In the genomic region with DNA sequence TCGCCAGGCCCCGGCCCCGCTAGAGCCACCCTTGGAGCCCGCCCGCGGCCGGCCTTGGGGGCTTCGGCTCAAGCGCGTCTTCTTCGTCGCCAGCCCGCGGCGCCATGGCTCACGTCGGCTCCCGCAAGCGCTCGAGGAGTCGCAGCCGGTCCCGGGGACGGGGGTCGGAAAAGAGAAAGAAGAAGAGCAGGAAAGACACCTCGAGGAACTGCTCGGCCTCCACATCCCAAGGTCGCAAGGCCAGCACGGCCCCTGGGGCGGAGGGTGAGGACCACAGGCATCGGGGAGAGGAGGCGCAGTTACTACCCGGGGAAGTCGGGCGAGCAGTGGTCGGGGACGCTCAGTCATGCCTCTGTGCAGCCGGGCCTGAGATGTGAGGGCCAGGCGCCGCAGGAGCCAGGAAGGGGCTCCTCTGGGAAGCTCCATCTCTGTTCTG, we compare ENCODE assay signal across 8 cellular contexts. TPM values are rescaled to one million over a fixed set of nuclear protein-coding genes. Genes with fewer than 3 reads are reported as not detected.
DNase-seq lines count a peak whose midpoint lies in the region; ATAC-seq and TF ChIP-seq lines count a peak whose summit lies in the region.

No MANE protein-coding gene starts in this region.

- H3K4me3 ChIP-seq in neural cell (ENCODE audit: low read length), result peak overlapping the region; percentile 94

- DNase-seq in EL (peak; percentile 23), OCI-M1 (lab: John Stamatoyannopoulos, UW) (peak; percentile 56), endothelial cell (ENCODE audit: low spot score) (peak; percentile 32), GDM1 (lab: John Stamatoyannopoulos, UW) (no peak), NCI-H345 (lab: John Stamatoyannopoulos, UW) (no peak), NCI-H2107 (lab: John Stamatoyannopoulos, UW) (no peak)

- H2AFZ ChIP-seq in neural cell (ENCODE audit: low read depth, low read length), result no peak overlapping the region

- peaks cover 3% of the 10 kb centered on the region for H3K79me2 ChIP-seq in neural cell (replicated peaks; ENCODE audit: insufficient read depth, low read length)

- TF ChIP-seq CTCF in endothelial cell (IDR thresholded peaks at IDR 0.05; ENCODE audit: unreplicated experiment) (no peak), neural cell (IDR thresholded peaks at IDR 0.05; ENCODE audit: poor library complexity, severe bottlenecking) (no peak)

- peaks cover 9% of the 10 kb centered on the region for H3K36me3 Mint-ChIP-seq in endothelial cell (ENCODE audit: low read depth, unreplicated experiment)

- no peaks in the 10 kb centered on the region for H3F3A ChIP-seq in neural cell (ENCODE audit: insufficient read depth, low read length, poor library complexity, severe bottlenecking)

- H3K9ac ChIP-seq in neural cell (ENCODE audit: low read length), result peak overlapping the region; percentile 76

- H3K9me3 Mint-ChIP-seq in endothelial cell (ENCODE audit: unreplicated experiment), result no peaks in the 10 kb centered on the region

- H3K9me2 ChIP-seq in neural cell (ENCODE audit: insufficient read depth, low read length), result no peaks in the 10 kb centered on the region

- no peaks in the 10 kb centered on the region for H3K36me3 ChIP-seq in neural cell (ENCODE audit: insufficient read depth, low read length)

- ATAC-seq in GM21825 (IDR thresholded peaks at IDR 0.05; ENCODE audit: unreplicated experiment), result peak; percentile 10

- TF ChIP-seq RAD21 in neural cell (conservative IDR thresholded peaks at IDR 0.05), result peak; percentile 38

- peaks cover 29% of the 10 kb centered on the region for H3K4me1 Mint-ChIP-seq in endothelial cell (ENCODE audit: unreplicated experiment)

- no peaks in the 10 kb centered on the region for H3K27me3 ChIP-seq in neural cell (ENCODE audit: insufficient read depth, low read depth, low read length)

- no peak overlapping the region for H3K27ac Mint-ChIP-seq in endothelial cell (ENCODE audit: unreplicated experiment)

- peaks cover 8% of the 10 kb centered on the region for H3K27me3 Mint-ChIP-seq in endothelial cell (ENCODE audit: unreplicated experiment)

- H3K27ac ChIP-seq in neural cell (ENCODE audit: low read length), result peak overlapping the region; percentile 44

- peak overlapping the region; percentile 92 for H3K4me3 Mint-ChIP-seq in endothelial cell (ENCODE audit: unreplicated experiment)

- H4K20me1 ChIP-seq in neural cell (ENCODE audit: insufficient read depth), result no peaks in the 10 kb centered on the region

- H3K9me3 ChIP-seq in neural cell (ENCODE audit: low read length), result no peaks in the 10 kb centered on the region

- no peak for TF ChIP-seq EP300 in neural cell (conservative IDR thresholded peaks at IDR 0.05; ENCODE audit: poor library complexity, severe bottlenecking)

- H3K4me2 ChIP-seq in neural cell (ENCODE audit: low read length), result peak overlapping the region; percentile 59

TF ChIP-seq in neural cell, 6 proteins besides CTCF, POLR2A, EP300 and RAD21:
- TF ChIP-seq, protein P1, sequence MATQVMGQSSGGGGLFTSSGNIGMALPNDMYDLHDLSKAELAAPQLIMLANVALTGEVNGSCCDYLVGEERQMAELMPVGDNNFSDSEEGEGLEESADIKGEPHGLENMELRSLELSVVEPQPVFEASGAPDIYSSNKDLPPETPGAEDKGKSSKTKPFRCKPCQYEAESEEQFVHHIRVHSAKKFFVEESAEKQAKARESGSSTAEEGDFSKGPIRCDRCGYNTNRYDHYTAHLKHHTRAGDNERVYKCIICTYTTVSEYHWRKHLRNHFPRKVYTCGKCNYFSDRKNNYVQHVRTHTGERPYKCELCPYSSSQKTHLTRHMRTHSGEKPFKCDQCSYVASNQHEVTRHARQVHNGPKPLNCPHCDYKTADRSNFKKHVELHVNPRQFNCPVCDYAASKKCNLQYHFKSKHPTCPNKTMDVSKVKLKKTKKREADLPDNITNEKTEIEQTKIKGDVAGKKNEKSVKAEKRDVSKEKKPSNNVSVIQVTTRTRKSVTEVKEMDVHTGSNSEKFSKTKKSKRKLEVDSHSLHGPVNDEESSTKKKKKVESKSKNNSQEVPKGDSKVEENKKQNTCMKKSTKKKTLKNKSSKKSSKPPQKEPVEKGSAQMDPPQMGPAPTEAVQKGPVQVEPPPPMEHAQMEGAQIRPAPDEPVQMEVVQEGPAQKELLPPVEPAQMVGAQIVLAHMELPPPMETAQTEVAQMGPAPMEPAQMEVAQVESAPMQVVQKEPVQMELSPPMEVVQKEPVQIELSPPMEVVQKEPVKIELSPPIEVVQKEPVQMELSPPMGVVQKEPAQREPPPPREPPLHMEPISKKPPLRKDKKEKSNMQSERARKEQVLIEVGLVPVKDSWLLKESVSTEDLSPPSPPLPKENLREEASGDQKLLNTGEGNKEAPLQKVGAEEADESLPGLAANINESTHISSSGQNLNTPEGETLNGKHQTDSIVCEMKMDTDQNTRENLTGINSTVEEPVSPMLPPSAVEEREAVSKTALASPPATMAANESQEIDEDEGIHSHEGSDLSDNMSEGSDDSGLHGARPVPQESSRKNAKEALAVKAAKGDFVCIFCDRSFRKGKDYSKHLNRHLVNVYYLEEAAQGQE (IDR thresholded peaks at IDR 0.05; ENCODE audit: borderline replicate concordance), result no peak
- no peak for TF ChIP-seq TAF1 (IDR thresholded peaks at IDR 0.05; ENCODE audit: low read depth)
- TF ChIP-seq POLR2AphosphoS5 (IDR thresholded peaks at IDR 0.05), result peak; percentile 9
- TF ChIP-seq SMC3 (conservative IDR thresholded peaks at IDR 0.05; ENCODE audit: poor library complexity), result peak; percentile 56

RNA-seq across cellular contexts. Expression of a gene that starts 0.6 kb away (rescaled TPM):
- total RNA-seq in endothelial cell (ENCODE audit: unreplicated experiment), result 151 TPM
- polyA plus RNA-seq in neural cell, result 173 and 190 TPM in 2 replicates
- 49.1 and 54.0 TPM in 2 replicates for polyA minus RNA-seq in neural cell

RNA-seq across cellular contexts. Expression of a gene that starts 6.0 kb away (rescaled TPM):
- 10.4 TPM for total RNA-seq in endothelial cell (ENCODE audit: unreplicated experiment)
- 27.8 and 43.2 TPM in 2 replicates for polyA plus RNA-seq in neural cell
- polyA minus RNA-seq in neural cell, result 10.1 and 12.7 TPM in 2 replicates

RNA-seq across cellular contexts. Expression of a gene that starts 14.8 kb away (rescaled TPM):
- 10.9 TPM for total RNA-seq in endothelial cell (ENCODE audit: unreplicated experiment)
- polyA plus RNA-seq in neural cell, result 19.5 and 19.7 TPM in 2 replicates
- polyA minus RNA-seq in neural cell, result 32.6 and 39.4 TPM in 2 replicates

Comparison
In these comparisons a context has a peak if more than half of its experiments do, and no peak if none do; other contexts are left out.
1. DNase-seq: peak in EL (single experiment), OCI-M1 (single experiment) and endothelial cell (single experiment); none in GDM1 (single experiment), NCI-H345 (single experiment) and NCI-H2107 (single experiment).